14 cellular contexts compared by ENCODE assay signal in the genomic region with DNA sequence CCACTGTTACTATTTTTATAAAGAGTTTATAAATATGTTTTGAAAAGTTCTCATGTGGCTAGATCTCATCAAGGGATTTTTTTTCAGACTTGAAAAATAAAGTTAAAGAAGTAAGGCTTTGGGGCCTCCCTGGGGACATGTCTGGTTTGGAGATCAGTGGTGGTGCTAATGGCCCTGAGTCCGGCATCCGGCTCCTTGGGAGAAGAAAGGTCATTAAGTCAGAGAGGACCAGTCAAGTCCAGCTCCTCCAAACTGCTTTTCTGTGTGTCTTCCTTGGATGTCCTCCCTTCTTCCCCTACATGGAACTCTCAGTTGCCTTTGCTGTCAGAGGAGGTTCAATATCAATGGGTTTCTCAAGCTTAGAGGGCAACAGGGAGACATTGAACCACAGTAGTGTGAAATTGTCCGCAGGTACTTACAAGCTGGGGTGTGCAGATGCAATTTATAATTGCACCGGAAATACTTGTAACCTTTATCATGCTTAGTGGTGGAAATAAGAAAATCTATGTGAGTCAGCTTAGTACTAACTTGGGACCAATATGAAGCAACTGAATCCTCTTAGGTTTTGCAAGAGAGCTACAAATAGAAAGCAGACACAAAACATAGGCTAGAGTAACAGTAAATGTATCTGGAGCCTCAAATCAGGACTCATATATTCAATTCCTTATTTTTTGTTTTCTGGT.
DNase-seq lines count a peak whose midpoint lies in the region; ATAC-seq and TF ChIP-seq lines count a peak whose summit lies in the region.
"Had no signal": no experiment of that assay in that cellular context is flagged by ENCODE, and none has a peak within 500 bp of the region (broad histone marks: within the 10 kb centered on the region; RNA-seq: fewer than 3 reads in every experiment).

No MANE protein-coding gene starts in this region.

- ATAC-seq in heart right ventricle: peak in 5 of 8 donors; percentile 6 to 66 (median 23)
- ATAC-seq: left lung; stimulated activated naive CD8-positive, alpha-beta T cell treated with anti-CD3 and anti-CD28 coated beads, Interleukin-15, amount 100 ng/mL, for 72 hours had no signal

- H3K27ac ChIP-seq in heart right ventricle: peak overlapping the region in 2 of 10 donors; percentile 23 to 39
- H3K27ac ChIP-seq in Karpas-422 (ENCODE audit: low read length): no peak overlapping the region
- H3K27ac ChIP-seq: KMS-11, left lung had no signal

- H3K4me3 ChIP-seq in heart right ventricle: no peak overlapping the region
- H3K4me3 ChIP-seq in fibroblast of villous mesenchyme (ENCODE audit: low read depth, low read length): no peak overlapping the region
- no peak overlapping the region for H3K4me3 ChIP-seq in Karpas-422 (ENCODE audit: low read length)
- H3K4me3 ChIP-seq: left lung had no signal

- H3K36me3 ChIP-seq in heart right ventricle (no peaks in the 10 kb centered on the region), Karpas-422 (ENCODE audit: insufficient read depth, low read length) (no peaks in the 10 kb centered on the region)
- H3K36me3 ChIP-seq: left lung had no signal

- no peaks in the 10 kb centered on the region for H3K27me3 ChIP-seq in heart right ventricle
- H3K27me3 ChIP-seq in Karpas-422 (ENCODE audit: low read length): no peaks in the 10 kb centered on the region; the same call in 1 of the 2 replicates
- H3K27me3 ChIP-seq: left lung had no signal

- no peak overlapping the region for H3K9ac ChIP-seq in Karpas-422 (ENCODE audit: low read length)
- H3K9ac ChIP-seq: KMS-11 had no signal

- H3K4me1 ChIP-seq in heart right ventricle (peaks cover 11 to 71% (median 38%) of the 10 kb centered on the region in 9 donors), Karpas-422 (ENCODE audit: low read length) (no peaks in the 10 kb centered on the region)

- in situ Hi-C loops in G401 (cut with HindIII; ENCODE audit: low sequenced_read_pairs): no loop called here

- no peak overlapping the region for H3K4me2 ChIP-seq in Karpas-422 (ENCODE audit: low read depth, low read length, poor library complexity, severe bottlenecking)
- H3K4me2 ChIP-seq: KMS-11 had no signal

- H3K9me3 ChIP-seq in heart right ventricle (no peaks in the 10 kb centered on the region), Karpas-422 (ENCODE audit: low read length) (no peaks in the 10 kb centered on the region)
- H3K9me3 ChIP-seq: left lung had no signal

- TF ChIP-seq CTCF in heart right ventricle (IDR thresholded peaks at IDR 0.05) (no peak), fibroblast of villous mesenchyme (IDR thresholded peaks at IDR 0.05; ENCODE audit: insufficient read depth, low read depth, low read length) (no peak)

- H3K9me2 ChIP-seq in Karpas-422 (replicated peaks; ENCODE audit: insufficient read depth, low read length): no peaks in the 10 kb centered on the region

- H4K20me1 ChIP-seq in Karpas-422 (ENCODE audit: insufficient read depth, low read depth, low read length): no peaks in the 10 kb centered on the region

- 67% methylated on average over 4 of the region's 4 CpGs for WGBS in heart right ventricle, 2 donors

- DNase-seq in heart right ventricle (peak; percentile 29 to 55), cardiac septum (ENCODE audit: low spot score) (no peak), SKM-1 treated with dmso at 0.1 percent for 144 hours (lab: John Stamatoyannopoulos, UW; ENCODE audit: unreplicated experiment) (peak; percentile 47), fibroblast of villous mesenchyme (ENCODE audit: low read depth) (peak; percentile 94), NCI-H2171 (lab: John Stamatoyannopoulos, UW) (no peak), SK-N-DZ (ENCODE audit: low spot score) (no peak), Karpas-422 (no peak), G401 (ENCODE audit: low spot score) (no peak)
- DNase-seq: AML-193; left lung; occipital lobe; stimulated activated CD4-positive, alpha-beta T cell treated with anti-CD3 and anti-CD28 coated beads, Interleukin-2, amount 100 ng/mL, for 48 hours; stimulated activated naive CD8-positive, alpha-beta T cell treated with anti-CD3 and anti-CD28 coated beads, Interleukin-15, amount 100 ng/mL, for 72 hours had no signal

- intact Hi-C loops in heart right ventricle (cut with DNase I) (loop anchor here in 5 of 10 donors (5.0 to 10.0 kb wide), 4 partner anchors 66 to 404 kb away; partner anchors contain the start of gene TEAD1 (in 2 of the 5)), cardiac septum (cut with DNase I) (loop anchor here (10.0 kb wide), 1 partner anchor 214 kb away; no protein-coding TSS in a partner anchor)

- H3K79me2 ChIP-seq in Karpas-422 (ENCODE audit: low read length): no peaks in the 10 kb centered on the region

- no peak overlapping the region for H2AFZ ChIP-seq in Karpas-422 (ENCODE audit: low read length)

Comparison
In these comparisons a context has a peak if more than half of its experiments do, and no peak if none do; other contexts are left out.
1. DNase-seq: peak in heart right ventricle (2 of 2), SKM-1 treated with dmso at 0.1 percent for 144 hours (single experiment) and fibroblast of villous mesenchyme (single experiment); none in cardiac septum (single experiment), NCI-H2171 (single experiment), SK-N-DZ (single experiment), Karpas-422 (single experiment) and G401 (single experiment).